ENCODE assay signal across 8 cellular contexts in the genomic region with DNA sequence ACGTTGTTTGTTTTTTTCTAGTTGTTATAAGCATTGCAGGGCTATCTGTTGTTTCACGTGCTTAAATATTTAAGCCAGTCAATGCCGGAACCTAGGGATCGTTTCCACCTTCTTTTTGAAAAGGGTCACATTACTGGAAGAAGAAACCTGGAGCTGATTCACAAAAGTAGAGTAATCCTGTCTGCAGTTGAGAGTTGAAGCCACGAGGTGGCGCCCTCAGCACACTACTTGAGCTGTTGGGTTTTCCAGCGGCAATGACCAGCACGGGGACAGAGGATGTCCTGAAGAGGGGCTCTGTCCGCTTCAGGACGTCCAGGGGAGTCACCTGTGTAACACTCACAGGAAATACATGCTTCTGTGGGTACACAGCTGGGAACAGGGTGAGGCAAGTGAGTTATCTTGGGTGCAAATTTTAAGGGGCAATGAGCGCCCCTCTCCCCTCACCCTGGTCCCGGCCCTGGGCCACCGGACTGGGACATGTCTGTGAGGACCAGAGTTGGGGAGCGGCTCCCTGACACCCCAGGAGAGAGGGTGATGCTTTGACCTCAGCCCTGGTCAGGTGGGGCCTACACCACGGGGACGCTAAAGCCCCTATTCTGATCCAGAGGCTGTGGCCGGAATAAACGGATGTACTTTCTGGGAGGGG. TPM values are rescaled to one million over a fixed set of nuclear protein-coding genes. Genes with fewer than 3 reads are reported as not detected.
DNase-seq lines count a peak whose midpoint lies in the region; ATAC-seq and TF ChIP-seq lines count a peak whose summit lies in the region.

No MANE protein-coding gene starts in this region.

- no peak overlapping the region for H3K27ac Mint-ChIP-seq in activated T-cell treated with anti-CD3 and anti-CD28 coated beads, Interleukin-2, amount 50 U/mL, for 72 hours
- H3K27ac Mint-ChIP-seq in neural progenitor cell, result peak overlapping the region; percentile 58

- H3K27ac ChIP-seq in HL-60 (replicated peaks) (no peak overlapping the region), OCI-LY7 (ENCODE audit: low read depth, low read length, poor library complexity, severe bottlenecking) (no peak overlapping the region), neural progenitor cell (no peak overlapping the region), upper lobe of left lung (no peak overlapping the region)

- no peaks in the 10 kb centered on the region for H3K36me3 Mint-ChIP-seq in activated T-cell treated with anti-CD3 and anti-CD28 coated beads, Interleukin-2, amount 50 U/mL, for 72 hours (ENCODE audit: insufficient read depth in 2 of 2)
- no peaks in the 10 kb centered on the region for H3K36me3 Mint-ChIP-seq in neural progenitor cell

- ATAC-seq in activated T-cell treated with anti-CD3 and anti-CD28 coated beads, Interleukin-2, amount 50 U/mL, for 72 hours (replicated peaks in 1 of 2), result no peak
- ATAC-seq in upper lobe of left lung (ENCODE audit: low FRiP score in 2 of 2) (peak in 1 of 2 donors; percentile 50), GM21723 (IDR thresholded peaks at IDR 0.05; ENCODE audit: unreplicated experiment) (no peak)

- no peak overlapping the region for H3K4me3 Mint-ChIP-seq in activated T-cell treated with anti-CD3 and anti-CD28 coated beads, Interleukin-2, amount 50 U/mL, for 72 hours
- peak overlapping the region; percentile 46 for H3K4me3 Mint-ChIP-seq in neural progenitor cell

- H4K20me1 ChIP-seq in OCI-LY7 (ENCODE audit: insufficient read depth, low read length) (no peaks in the 10 kb centered on the region), neural progenitor cell (ENCODE audit: low read depth) (no peaks in the 10 kb centered on the region)

- H3K4me3 ChIP-seq in HL-60 (replicated peaks; ENCODE audit: insufficient read depth, low read length) (no peak overlapping the region), OCI-LY7 (ENCODE audit: low read depth, low read length, poor library complexity, severe bottlenecking) (no peak overlapping the region), fibroblast of villous mesenchyme (ENCODE audit: low read depth, low read length) (no peak overlapping the region), neural progenitor cell (no peak overlapping the region), upper lobe of left lung (no peak overlapping the region)

- no peak for TF ChIP-seq EP300 in upper lobe of left lung (IDR thresholded peaks at IDR 0.05)

- no peaks in the 10 kb centered on the region for H3K36me3 ChIP-seq in OCI-LY7 (ENCODE audit: insufficient read depth, low read length)
- H3K36me3 ChIP-seq in neural progenitor cell, result no peaks in the 10 kb centered on the region
- no peaks in the 10 kb centered on the region for H3K36me3 ChIP-seq in upper lobe of left lung

- H3K9me3 ChIP-seq in OCI-LY7 (ENCODE audit: low read length), result no peaks in the 10 kb centered on the region
- H3K9me3 ChIP-seq in neural progenitor cell (ENCODE audit: low read depth), result no peaks in the 10 kb centered on the region
- no peaks in the 10 kb centered on the region for H3K9me3 ChIP-seq in upper lobe of left lung

- H3F3A ChIP-seq in neural progenitor cell (ENCODE audit: low read depth), result no peaks in the 10 kb centered on the region

- peaks cover 13% of the 10 kb centered on the region for H3K4me1 Mint-ChIP-seq in activated T-cell treated with anti-CD3 and anti-CD28 coated beads, Interleukin-2, amount 50 U/mL, for 72 hours (ENCODE audit: low read depth)
- peaks cover 7% of the 10 kb centered on the region for H3K4me1 Mint-ChIP-seq in neural progenitor cell

- TF ChIP-seq CTCF in HL-60 (IDR thresholded peaks at IDR 0.05; ENCODE audit: insufficient read depth, low read length) (peak; percentile 89), OCI-LY7 (conservative IDR thresholded peaks at IDR 0.05; ENCODE audit: low read length) (peak; percentile 99), fibroblast of villous mesenchyme (IDR thresholded peaks at IDR 0.05; ENCODE audit: insufficient read depth, low read depth, low read length) (peak; percentile 91), neural progenitor cell (IDR thresholded peaks at IDR 0.05) (peak; percentile 97), upper lobe of left lung (IDR thresholded peaks at IDR 0.05) (peak; percentile 74 to 82 (median 79))

- BruUV-seq in OCI-LY7 (replicated peaks; lab: Mats Ljungman, UMichigan), result no TSS peak

- WGBS in upper lobe of left lung, 2 donors, result 26 to 40% methylated on average over 10 to 18 of the region's 18 CpGs

- H3K27me3 ChIP-seq in HL-60 (ENCODE audit: insufficient read depth, poor library complexity, severe bottlenecking), result peaks cover 6% of the 10 kb centered on the region
- peaks cover 36% of the 10 kb centered on the region for H3K27me3 ChIP-seq in neural progenitor cell
- no peaks in the 10 kb centered on the region for H3K27me3 ChIP-seq in upper lobe of left lung

- no peaks in the 10 kb centered on the region for H3K9me3 Mint-ChIP-seq in activated T-cell treated with anti-CD3 and anti-CD28 coated beads, Interleukin-2, amount 50 U/mL, for 72 hours
- no peaks in the 10 kb centered on the region for H3K9me3 Mint-ChIP-seq in neural progenitor cell

- DNase-seq in COLO668 (lab: John Stamatoyannopoulos, UW; ENCODE audit: unreplicated experiment) (peak; percentile 61), HL-60 (ENCODE audit: low read depth in 1 of 2, low spot score in 1 of 2) (peak; percentile 35 to 67), OCI-LY7 (ENCODE audit: low spot score) (peak; percentile 80), fibroblast of villous mesenchyme (ENCODE audit: low read depth) (peak; percentile 64), neural progenitor cell (ENCODE audit: low spot score) (peak; percentile 88), upper lobe of left lung (peak in 1 of 2 donors; percentile 83)
- DNase-seq in activated T-cell treated with anti-CD3 and anti-CD28 coated beads, Interleukin-2, amount 50 U/mL, for 72 hours, result peak; percentile 61 to 64

- POLR2A ChIA-PET in OCI-LY7 (lab: Charles Lee), result interaction anchor here (1.1 to 3.4 kb wide), 2 partner anchors 26 to 110 kb away, joined by 3 to 19 read pairs; a partner anchor contains a TSS

- CTCF ChIA-PET in OCI-LY7 (lab: Charles Lee; ENCODE audit: unreplicated experiment), result interaction anchor here (0.6 to 3.0 kb wide), 4 partner anchors 68 to 504 kb away, joined by 3 to 146 read pairs (median 4); no protein-coding TSS in a partner anchor

- peaks cover 27% of the 10 kb centered on the region for H3K27me3 Mint-ChIP-seq in activated T-cell treated with anti-CD3 and anti-CD28 coated beads, Interleukin-2, amount 50 U/mL, for 72 hours (ENCODE audit: low read depth)
- peaks cover 6% of the 10 kb centered on the region for H3K27me3 Mint-ChIP-seq in neural progenitor cell (ENCODE audit: insufficient read depth, low read depth)

- H3K79me2 ChIP-seq in OCI-LY7 (ENCODE audit: insufficient read depth, low read depth, low read length), result no peaks in the 10 kb centered on the region
- H3K79me2 ChIP-seq in neural progenitor cell (ENCODE audit: low read depth), result no peaks in the 10 kb centered on the region

- no peak overlapping the region for H3K4me2 ChIP-seq in OCI-LY7 (ENCODE audit: low read length)
- no peak overlapping the region for H3K4me2 ChIP-seq in neural progenitor cell

- H3K4me1 ChIP-seq in OCI-LY7 (ENCODE audit: insufficient read depth, low read length, poor library complexity, severe bottlenecking), result peaks cover 26% of the 10 kb centered on the region
- no peaks in the 10 kb centered on the region for H3K4me1 ChIP-seq in neural progenitor cell
- H3K4me1 ChIP-seq in upper lobe of left lung, result peaks cover 13 to 26% (median 15%) of the 10 kb centered on the region in 4 donors

- no peaks in the 10 kb centered on the region for H3K9me2 ChIP-seq in OCI-LY7 (ENCODE audit: insufficient read depth, low read length)

- intact Hi-C loops in OCI-LY7 (cut with micrococcal nuclease; ENCODE audit: unreplicated experiment), result loop anchor here (1.0 to 10.0 kb wide), 5 partner anchors 144 to 852 kb away; no protein-coding TSS in a partner anchor

- H3K9ac ChIP-seq in neural progenitor cell, result no peak overlapping the region

- no peak for TF ChIP-seq POLR2A in upper lobe of left lung (IDR thresholded peaks at IDR 0.05)

- H2AFZ ChIP-seq in OCI-LY7 (ENCODE audit: low read length) (no peak overlapping the region), neural progenitor cell (replicated peaks) (no peak overlapping the region)

RNA-seq across cellular contexts. Expression of a gene that starts 26.3 kb away (rescaled TPM):
- 41.6 and 51.5 TPM in 2 replicates for total RNA-seq in OCI-LY7 (2014; rRNA removed; shearing (Covaris generic))
- total RNA-seq in OCI-LY7 (2022) (80.0 and 85.6 TPM in 2 replicates), fibroblast of villous mesenchyme (not detected in 2 replicates), neural progenitor cell (ENCODE audit: low replicate concordance) (not detected in 2 replicates), upper lobe of left lung (10 to 100 TPM; 10.1 to 48.9 (median 32.1) TPM)
- 1 to 10 TPM in 1 of 2 donors, under 1 TPM in 1; 0.58 to 1.7 TPM for total RNA-seq in activated T-cell treated with anti-CD3 and anti-CD28 coated beads, Interleukin-2, amount 50 U/mL, for 72 hours

RNA-seq across cellular contexts. Expression of a gene that starts 53.5 kb away (rescaled TPM):
- 0.08 and 0.19 TPM in 2 replicates for total RNA-seq in OCI-LY7 (2014; rRNA removed; shearing (Covaris generic))
- total RNA-seq in OCI-LY7 (2022) (0.41 and 0.46 TPM in 2 replicates), fibroblast of villous mesenchyme (22.9 and 31.6 TPM in 2 replicates), neural progenitor cell (ENCODE audit: low replicate concordance) (1.7 and 5.1 TPM in 2 replicates), upper lobe of left lung (10 to 100 TPM in 1 of 6 donors, 1 to 10 TPM in 5; 1.4 to 25.1 (median 7.1) TPM)
- not detected for total RNA-seq in activated T-cell treated with anti-CD3 and anti-CD28 coated beads, Interleukin-2, amount 50 U/mL, for 72 hours

Comparison
In these comparisons a context has a peak if more than half of its experiments do, and no peak if none do; other contexts are left out.
1. RNA of a gene that starts 26.3 kb away (total RNA-seq): 41.6 to 85.6 TPM in OCI-LY7 and 10.1 to 48.9 TPM in upper lobe of left lung; 0.58 to 1.7 TPM in activated T-cell treated with anti-CD3 and anti-CD28 coated beads, Interleukin-2, amount 50 U/mL, for 72 hours, not detected in fibroblast of villous mesenchyme and not detected in neural progenitor cell; every median in the first group is over 4 times any median in the second.
2. Peak in every context shown above with its lines, with median percentiles within 50 percentile points of each other: CTCF ChIP-seq.